24 cellular contexts compared by ENCODE assay signal in the genomic region with DNA sequence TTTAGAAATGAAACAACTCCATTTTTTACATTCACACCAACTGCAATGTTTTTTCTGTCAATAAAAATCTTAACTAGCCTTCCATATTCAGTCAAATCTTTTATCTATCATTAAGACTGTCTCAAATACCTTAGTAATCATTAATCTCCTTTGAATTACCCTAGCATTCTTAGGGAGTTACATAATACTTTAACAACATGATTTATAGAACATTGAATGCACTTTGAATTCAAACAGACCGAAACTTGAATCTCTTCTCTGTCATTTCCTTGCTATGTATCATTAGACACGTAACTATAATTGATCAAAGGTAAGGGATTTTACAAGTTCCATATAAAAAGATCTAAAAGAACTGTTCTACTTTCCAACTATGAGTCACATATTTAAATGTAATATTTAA.
"Had no signal": no experiment of that assay in that cellular context is flagged by ENCODE, and none has a peak within 500 bp of the region (broad histone marks: within the 10 kb centered on the region; RNA-seq: fewer than 3 reads in every experiment).

No MANE protein-coding gene starts in this region.

- H3K36me3 ChIP-seq: esophagus squamous epithelium, ovary, spleen, tibial nerve, WERI-Rb-1 had no signal

- H3K9me3 ChIP-seq: esophagus squamous epithelium, ovary, tibial nerve had no signal

- ATAC-seq: left ventricle myocardium superior, right cardiac atrium, T-helper 17 cell had no signal

- H3K4me1 ChIP-seq: esophagus squamous epithelium, spleen, tibial nerve had no signal

- DNase-seq: activated CD4-positive, alpha-beta memory T cell treated with anti-CD3 and anti-CD28 coated beads, Interleukin-2, amount 10 ng/mL, durations not matched to agents 7 days and 5 days; activated CD4-positive, alpha-beta T cell treated with anti-CD3 and anti-CD28 coated beads, Interleukin-2, amount 10 ng/mL, durations not matched to agents 7 days and 5 days; activated CD4-positive, CD25-positive, alpha-beta regulatory T cell treated with anti-CD3 and anti-CD28 coated beads, Interleukin-2, amount 50 U/mL, for 72 hours; activated CD8-positive, alpha-beta memory T cell treated with anti-CD3 and anti-CD28 coated beads, Interleukin-2, amount 50 U/mL, for 48 hours; activated gamma-delta T cell; activated naive CD4-positive, alpha-beta T cell treated with anti-CD3 and anti-CD28 coated beads, Interleukin-2, amount 10 ng/mL, durations not matched to agents 7 days and 5 days; activated naive CD8-positive, alpha-beta T cell treated with anti-CD3 and anti-CD28 coated beads, Interleukin-2, amount 10 ng/mL, durations not matched to agents 7 days and 5 days; activated T-cell treated with anti-CD3 and anti-CD28 coated beads, Interleukin-2, amount 50 U/mL, for 24 hours; amniotic stem cell; central memory CD4-positive, alpha-beta T cell; endodermal cell; esophagus squamous epithelium; islet precursor cell; left ventricle myocardium superior; ovary; right cardiac atrium; spleen; stimulated activated CD4-positive, alpha-beta T cell treated with anti-CD3 and anti-CD28 coated beads, Interleukin-2, amount 100 ng/mL, for 48 hours; stimulated activated naive CD4-positive, alpha-beta T cell treated with Interleukin-2 at 50 U/mL for 16 hours; T-helper 17 cell; T1000; WERI-Rb-1 had no signal

- H3K4me3 ChIP-seq: esophagus squamous epithelium, hepatocyte, ovary, spleen, tibial nerve had no signal

- H3K27ac ChIP-seq: esophagus squamous epithelium, hepatocyte, ovary, spleen, tibial nerve, WERI-Rb-1 had no signal

- H3K27me3 ChIP-seq: esophagus squamous epithelium, hepatocyte, ovary, spleen, tibial nerve had no signal
